In the genomic region with DNA sequence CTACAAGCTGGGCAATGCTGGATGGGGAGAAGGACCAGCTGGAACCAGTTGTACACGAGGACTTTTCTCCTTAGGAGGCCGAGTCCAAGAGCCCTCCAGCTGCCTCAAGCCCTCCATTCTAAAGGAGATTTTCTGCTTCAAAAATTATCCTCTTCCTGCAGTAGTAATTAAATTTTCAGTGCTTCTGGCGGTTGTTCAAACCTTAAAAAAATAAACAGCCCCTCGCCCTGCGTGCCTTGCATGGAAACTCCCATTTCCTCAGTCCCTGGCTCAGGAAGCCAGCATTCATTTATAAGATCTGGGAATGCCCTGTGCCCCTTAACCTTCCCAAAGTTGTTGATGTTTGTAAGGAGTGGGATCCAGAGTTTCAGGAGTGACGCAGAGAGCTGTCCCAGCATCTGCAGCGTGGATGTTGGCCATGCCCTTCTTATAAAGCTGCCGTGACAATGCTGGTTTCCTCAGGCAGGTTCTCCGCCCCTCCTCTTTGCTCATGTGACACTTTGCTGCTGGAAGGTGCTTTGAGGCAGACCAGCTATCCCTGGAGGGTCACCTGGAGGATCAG, we compare ENCODE assay signal across 15 cellular contexts. TPM values are rescaled to one million over a fixed set of nuclear protein-coding genes. Genes with fewer than 3 reads are reported as not detected.
DNase-seq lines count a peak whose midpoint lies in the region; ATAC-seq and TF ChIP-seq lines count a peak whose summit lies in the region.
"Had no signal": no experiment of that assay in that cellular context is flagged by ENCODE, and none has a peak within 500 bp of the region (broad histone marks: within the 10 kb centered on the region; RNA-seq: fewer than 3 reads in every experiment).

No MANE protein-coding gene starts in this region.

- H3K36me3 ChIP-seq in osteoblast (ENCODE audit: insufficient read depth, low read length), result no peaks in the 10 kb centered on the region
- H3K36me3 ChIP-seq: esophagus squamous epithelium, left lung had no signal

- no peak overlapping the region for H3K4me2 ChIP-seq in osteoblast (ENCODE audit: insufficient read depth, low read length)
- H3K4me2 ChIP-seq: A549 had no signal

- peak overlapping the region; percentile 6 for H2AFZ ChIP-seq in osteoblast (ENCODE audit: low read length)

- no peaks in the 10 kb centered on the region for H3K4me1 ChIP-seq in osteoblast (ENCODE audit: insufficient read depth, low read length)
- H3K4me1 ChIP-seq: A549, left lung had no signal

- H4K20me1 ChIP-seq in osteoblast (ENCODE audit: insufficient read depth, low read length), result no peaks in the 10 kb centered on the region

- H3K9me3 ChIP-seq in osteoblast (ENCODE audit: low read depth, low read length), result peaks cover 10% of the 10 kb centered on the region

- H3K27ac ChIP-seq in osteoblast (ENCODE audit: low read depth, low read length), result no peak overlapping the region
- H3K27ac ChIP-seq: A549, esophagus squamous epithelium, left lung had no signal

- H3K27me3 ChIP-seq in osteoblast (ENCODE audit: insufficient read depth, low read length), result no peaks in the 10 kb centered on the region
- H3K27me3 ChIP-seq: left lung had no signal

- no peak for ATAC-seq in GM18909 (IDR thresholded peaks at IDR 0.05; ENCODE audit: poor library complexity, unreplicated experiment)
- no peak for ATAC-seq in GM19395 (IDR thresholded peaks at IDR 0.05; ENCODE audit: unreplicated experiment)
- ATAC-seq: A549, left lung had no signal

- H3K4me3 ChIP-seq in osteoblast (ENCODE audit: insufficient read depth, low read length), result no peak overlapping the region
- H3K4me3 ChIP-seq: A549, esophagus squamous epithelium, left lung had no signal

- DNase-seq in NCI-H748 (lab: John Stamatoyannopoulos, UW; ENCODE audit: unreplicated experiment) (peak; percentile 24), NCI-H748 treated with DMSO at 0.1 percent for 48 hours (lab: John Stamatoyannopoulos, UW) (no peak), NCI-H2227 treated with DMSO at 0.1 percent for 48 hours (lab: John Stamatoyannopoulos, UW) (peak; percentile 21), dermis blood vessel endothelial cell (peak; percentile 92), osteoblast (ENCODE audit: insufficient read length, low spot score, missing footprints) (peak; percentile 53), ecto neural progenitor cell (ENCODE audit: low spot score) (no peak)
- DNase-seq: activated CD8-positive, alpha-beta memory T cell treated with anti-CD3 and anti-CD28 coated beads for 24 hours; anterior cingulate cortex; CD4-positive, alpha-beta memory T cell; esophagus squamous epithelium; left lung; substantia nigra had no signal

- no peak for TF ChIP-seq CTCF in osteoblast (IDR thresholded peaks at IDR 0.05; ENCODE audit: extremely low read depth, low read depth, low read length)

- no peaks in the 10 kb centered on the region for H3K79me2 ChIP-seq in osteoblast (ENCODE audit: insufficient read depth, low read length)

RNA-seq across cellular contexts. Expression of a gene that starts 24.0 kb away (rescaled TPM):
- total RNA-seq in dermis blood vessel endothelial cell (4.3 and 10.0 TPM in 2 replicates), osteoblast (8.5 and 9.0 TPM in 2 replicates)

RNA-seq across cellular contexts. Expression of a gene that starts 59.6 kb away (rescaled TPM):
- total RNA-seq in dermis blood vessel endothelial cell (3.1 and 7.0 TPM in 2 replicates), osteoblast (0.72 and 1.2 TPM in 2 replicates)

Comparison
In these comparisons a context has a peak if more than half of its experiments do, and no peak if none do; other contexts are left out.
1. DNase-seq: peak in NCI-H748 (single experiment), NCI-H2227 treated with DMSO at 0.1 percent for 48 hours (single experiment), dermis blood vessel endothelial cell (single experiment) and osteoblast (single experiment); none in NCI-H748 treated with DMSO at 0.1 percent for 48 hours (single experiment) and ecto neural progenitor cell (single experiment).